In genomic region chr19:29418106-29418684, GRCh38 we compare ENCODE assay signal across 23 cellular contexts.
"Had no signal": no experiment of that assay in that cellular context is flagged by ENCODE, and none has a peak within 500 bp of the region (broad histone marks: within the 10 kb centered on the region; RNA-seq: fewer than 3 reads in every experiment).

No MANE protein-coding gene starts in this region.

- H3K27me3 Mint-ChIP-seq: naive B cell had no signal

- FAIRE-seq: endometrium, small intestine, TTC549 had no signal

- H3K4me1 Mint-ChIP-seq: naive B cell had no signal

- ATAC-seq: activated naive CD4-positive, alpha-beta T cell treated with anti-CD3 and anti-CD28 coated beads, Interleukin-2, amount 50 U/mL, for 72 hours; left lobe of liver; lower lobe of right lung; sciatic nerve; stimulated activated effector memory CD8-positive, alpha-beta T cell treated with anti-CD3 and anti-CD28 coated beads, Interleukin-12 subunit alpha, Interleukin-12 subunit beta, amount 100 ng/mL, for 72 hours had no signal

- H3K27ac Mint-ChIP-seq: activated naive CD4-positive, alpha-beta T cell treated with anti-CD3 and anti-CD28 coated beads, Interleukin-2, amount 50 U/mL, for 72 hours; dendritic cell treated with granulocyte-macrophage colony-stimulating factor and Interleukin-4, amounts not matched to agents 40 ng/mL and 50 ng/mL, for 4 days; naive B cell; stimulated activated effector memory CD8-positive, alpha-beta T cell treated with anti-CD3 and anti-CD28 coated beads, Interleukin-12 subunit alpha, Interleukin-12 subunit beta, amount 100 ng/mL, for 72 hours; T-helper 2 cell treated with Interferon-gamma antibody and Interleukin-4, amounts not matched to agents 5 μg/mL and 100 μg/mL, for 36 hours had no signal

- DNase-seq: activated CD4-positive, alpha-beta T cell treated with anti-CD3 and anti-CD28 coated beads for 1 hour; activated CD4-positive, alpha-beta T cell treated with anti-CD3 and anti-CD28 coated beads, Interleukin-2, amount 50 U/mL, for 1 hour; activated gamma-delta T cell treated with Interleukin-2 at 50 U/mL for 16 hours; activated T-cell treated with anti-CD3 and anti-CD28 coated beads, Interleukin-2, amount 50 U/mL, for 1 hour; aorta; effector CD4-positive, alpha-beta T cell; foreskin fibroblast; lower lobe of right lung; naive B cell; posterior cingulate gyrus; small intestine; stimulated activated CD4-positive, alpha-beta T cell treated with anti-CD3 and anti-CD28 coated beads, Interleukin-2, amount 100 ng/mL, for 24 hours; testis; trophoblast cell had no signal

- H3K9me3 Mint-ChIP-seq: dendritic cell treated with granulocyte-macrophage colony-stimulating factor and Interleukin-4, amounts not matched to agents 40 ng/mL and 50 ng/mL, for 4 days; T-helper 2 cell treated with Interferon-gamma antibody and Interleukin-4, amounts not matched to agents 5 μg/mL and 100 μg/mL, for 36 hours had no signal

- H3K36me3 Mint-ChIP-seq: activated naive CD4-positive, alpha-beta T cell treated with anti-CD3 and anti-CD28 coated beads, Interleukin-2, amount 50 U/mL, for 72 hours; brain; naive B cell; stimulated activated effector memory CD8-positive, alpha-beta T cell treated with anti-CD3 and anti-CD28 coated beads, Interleukin-12 subunit alpha, Interleukin-12 subunit beta, amount 100 ng/mL, for 72 hours had no signal

- H3K4me3 Mint-ChIP-seq: brain; dendritic cell treated with granulocyte-macrophage colony-stimulating factor and Interleukin-4, amounts not matched to agents 40 ng/mL and 50 ng/mL, for 4 days; naive B cell; stimulated activated effector memory CD8-positive, alpha-beta T cell treated with anti-CD3 and anti-CD28 coated beads, Interleukin-12 subunit alpha, Interleukin-12 subunit beta, amount 100 ng/mL, for 72 hours; T-helper 2 cell treated with Interferon-gamma antibody and Interleukin-4, amounts not matched to agents 5 μg/mL and 100 μg/mL, for 36 hours had no signal
